In genomic region chr2:147610491-147611050, GRCh38 we compare ENCODE assay signal across 1 cellular context.
TF ChIP-seq lines count a peak whose summit lies in the region.

No MANE protein-coding gene starts in this region.

TF ChIP-seq in GM23338, 12 proteins besides CTCF, POLR2A, EP300 and RAD21 (continued from another document):
- TF ChIP-seq ETS1 (IDR thresholded peaks at IDR 0.05): no peak
- no peak for TF ChIP-seq REST (IDR thresholded peaks at IDR 0.05; ENCODE audit: unreplicated experiment)
- no peak for TF ChIP-seq POLR2AphosphoS5 (IDR thresholded peaks at IDR 0.05; ENCODE audit: low read depth)
- no peak for TF ChIP-seq CREB1 (CRISPR knock-in tag; IDR thresholded peaks at IDR 0.05; ENCODE audit: low read depth)
- no peak for TF ChIP-seq ZNF114 (CRISPR knock-in tag; IDR thresholded peaks at IDR 0.05)
- no peak for TF ChIP-seq STAT1 (IDR thresholded peaks at IDR 0.05; ENCODE audit: unreplicated experiment)
- TF ChIP-seq EZH2phosphoT487 (IDR thresholded peaks at IDR 0.05; ENCODE audit: unreplicated experiment): no peak
